1 cellular context compared by ENCODE assay signal in the genomic region with DNA sequence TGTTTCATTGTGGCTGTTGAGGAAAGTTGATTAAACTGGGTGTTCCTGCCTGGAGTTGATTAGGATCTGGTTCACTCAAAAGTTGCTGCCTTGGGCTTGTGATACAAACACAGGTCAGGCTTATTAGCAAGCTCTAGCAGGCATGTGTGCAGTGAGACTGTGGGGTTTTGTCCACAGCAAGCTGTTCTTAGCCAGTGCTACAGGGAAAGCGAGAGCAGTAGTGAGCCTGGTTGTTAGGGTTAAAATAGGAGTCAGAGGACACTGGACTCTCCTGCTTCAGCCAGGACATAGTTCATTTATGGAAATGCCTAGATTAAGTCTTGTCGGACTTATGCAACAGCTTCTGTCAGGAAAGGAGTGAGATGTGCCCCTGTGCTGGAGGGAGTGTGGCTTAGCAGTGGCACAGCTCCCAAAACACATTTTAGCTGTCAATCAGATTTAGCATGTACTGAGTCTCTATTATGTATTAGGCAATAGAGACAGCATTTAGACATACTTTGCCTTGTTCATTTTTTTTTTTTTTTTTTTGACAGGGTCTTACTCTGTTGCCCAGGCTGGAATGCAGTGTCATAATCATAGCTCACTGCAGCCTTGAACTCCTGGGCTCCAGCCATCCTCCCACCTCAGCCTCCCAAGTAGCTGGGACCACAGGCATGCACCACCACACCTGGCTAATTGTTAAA.
TF ChIP-seq lines count a peak whose summit lies in the region.

No MANE protein-coding gene starts in this region.

TF ChIP-seq in HepG2, 621 proteins besides CTCF, POLR2A, EP300 and RAD21 (continued from another document and continues in another):
- TF ChIP-seq DMTF1 (CRISPR knock-in tag; IDR thresholded peaks at IDR 0.05) = no peak
- TF ChIP-seq, protein P1, sequence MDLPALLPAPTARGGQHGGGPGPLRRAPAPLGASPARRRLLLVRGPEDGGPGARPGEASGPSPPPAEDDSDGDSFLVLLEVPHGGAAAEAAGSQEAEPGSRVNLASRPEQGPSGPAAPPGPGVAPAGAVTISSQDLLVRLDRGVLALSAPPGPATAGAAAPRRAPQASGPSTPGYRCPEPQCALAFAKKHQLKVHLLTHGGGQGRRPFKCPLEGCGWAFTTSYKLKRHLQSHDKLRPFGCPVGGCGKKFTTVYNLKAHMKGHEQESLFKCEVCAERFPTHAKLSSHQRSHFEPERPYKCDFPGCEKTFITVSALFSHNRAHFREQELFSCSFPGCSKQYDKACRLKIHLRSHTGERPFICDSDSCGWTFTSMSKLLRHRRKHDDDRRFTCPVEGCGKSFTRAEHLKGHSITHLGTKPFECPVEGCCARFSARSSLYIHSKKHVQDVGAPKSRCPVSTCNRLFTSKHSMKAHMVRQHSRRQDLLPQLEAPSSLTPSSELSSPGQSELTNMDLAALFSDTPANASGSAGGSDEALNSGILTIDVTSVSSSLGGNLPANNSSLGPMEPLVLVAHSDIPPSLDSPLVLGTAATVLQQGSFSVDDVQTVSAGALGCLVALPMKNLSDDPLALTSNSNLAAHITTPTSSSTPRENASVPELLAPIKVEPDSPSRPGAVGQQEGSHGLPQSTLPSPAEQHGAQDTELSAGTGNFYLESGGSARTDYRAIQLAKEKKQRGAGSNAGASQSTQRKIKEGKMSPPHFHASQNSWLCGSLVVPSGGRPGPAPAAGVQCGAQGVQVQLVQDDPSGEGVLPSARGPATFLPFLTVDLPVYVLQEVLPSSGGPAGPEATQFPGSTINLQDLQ (CRISPR knock-in tag; IDR thresholded peaks at IDR 0.05) = no peak
- TF ChIP-seq, protein P2, sequence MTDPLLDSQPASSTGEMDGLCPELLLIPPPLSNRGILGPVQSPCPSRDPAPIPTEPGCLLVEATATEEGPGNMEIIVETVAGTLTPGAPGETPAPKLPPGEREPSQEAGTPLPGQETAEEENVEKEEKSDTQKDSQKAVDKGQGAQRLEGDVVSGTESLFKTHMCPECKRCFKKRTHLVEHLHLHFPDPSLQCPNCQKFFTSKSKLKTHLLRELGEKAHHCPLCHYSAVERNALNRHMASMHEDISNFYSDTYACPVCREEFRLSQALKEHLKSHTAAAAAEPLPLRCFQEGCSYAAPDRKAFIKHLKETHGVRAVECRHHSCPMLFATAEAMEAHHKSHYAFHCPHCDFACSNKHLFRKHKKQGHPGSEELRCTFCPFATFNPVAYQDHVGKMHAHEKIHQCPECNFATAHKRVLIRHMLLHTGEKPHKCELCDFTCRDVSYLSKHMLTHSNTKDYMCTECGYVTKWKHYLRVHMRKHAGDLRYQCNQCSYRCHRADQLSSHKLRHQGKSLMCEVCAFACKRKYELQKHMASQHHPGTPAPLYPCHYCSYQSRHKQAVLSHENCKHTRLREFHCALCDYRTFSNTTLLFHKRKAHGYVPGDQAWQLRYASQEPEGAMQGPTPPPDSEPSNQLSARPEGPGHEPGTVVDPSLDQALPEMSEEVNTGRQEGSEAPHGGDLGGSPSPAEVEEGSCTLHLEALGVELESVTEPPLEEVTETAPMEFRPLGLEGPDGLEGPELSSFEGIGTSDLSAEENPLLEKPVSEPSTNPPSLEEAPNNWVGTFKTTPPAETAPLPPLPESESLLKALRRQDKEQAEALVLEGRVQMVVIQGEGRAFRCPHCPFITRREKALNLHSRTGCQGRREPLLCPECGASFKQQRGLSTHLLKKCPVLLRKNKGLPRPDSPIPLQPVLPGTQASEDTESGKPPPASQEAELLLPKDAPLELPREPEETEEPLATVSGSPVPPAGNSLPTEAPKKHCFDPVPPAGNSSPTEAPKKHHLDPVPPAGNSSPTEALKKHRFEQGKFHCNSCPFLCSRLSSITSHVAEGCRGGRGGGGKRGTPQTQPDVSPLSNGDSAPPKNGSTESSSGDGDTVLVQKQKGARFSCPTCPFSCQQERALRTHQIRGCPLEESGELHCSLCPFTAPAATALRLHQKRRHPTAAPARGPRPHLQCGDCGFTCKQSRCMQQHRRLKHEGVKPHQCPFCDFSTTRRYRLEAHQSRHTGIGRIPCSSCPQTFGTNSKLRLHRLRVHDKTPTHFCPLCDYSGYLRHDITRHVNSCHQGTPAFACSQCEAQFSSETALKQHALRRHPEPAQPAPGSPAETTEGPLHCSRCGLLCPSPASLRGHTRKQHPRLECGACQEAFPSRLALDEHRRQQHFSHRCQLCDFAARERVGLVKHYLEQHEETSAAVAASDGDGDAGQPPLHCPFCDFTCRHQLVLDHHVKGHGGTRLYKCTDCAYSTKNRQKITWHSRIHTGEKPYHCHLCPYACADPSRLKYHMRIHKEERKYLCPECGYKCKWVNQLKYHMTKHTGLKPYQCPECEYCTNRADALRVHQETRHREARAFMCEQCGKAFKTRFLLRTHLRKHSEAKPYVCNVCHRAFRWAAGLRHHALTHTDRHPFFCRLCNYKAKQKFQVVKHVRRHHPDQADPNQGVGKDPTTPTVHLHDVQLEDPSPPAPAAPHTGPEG (CRISPR knock-in tag; IDR thresholded peaks at IDR 0.05) = no peak
- TF ChIP-seq NFYB (CRISPR knock-in tag; IDR thresholded peaks at IDR 0.05) = no peak
- TF ChIP-seq, protein P3, sequence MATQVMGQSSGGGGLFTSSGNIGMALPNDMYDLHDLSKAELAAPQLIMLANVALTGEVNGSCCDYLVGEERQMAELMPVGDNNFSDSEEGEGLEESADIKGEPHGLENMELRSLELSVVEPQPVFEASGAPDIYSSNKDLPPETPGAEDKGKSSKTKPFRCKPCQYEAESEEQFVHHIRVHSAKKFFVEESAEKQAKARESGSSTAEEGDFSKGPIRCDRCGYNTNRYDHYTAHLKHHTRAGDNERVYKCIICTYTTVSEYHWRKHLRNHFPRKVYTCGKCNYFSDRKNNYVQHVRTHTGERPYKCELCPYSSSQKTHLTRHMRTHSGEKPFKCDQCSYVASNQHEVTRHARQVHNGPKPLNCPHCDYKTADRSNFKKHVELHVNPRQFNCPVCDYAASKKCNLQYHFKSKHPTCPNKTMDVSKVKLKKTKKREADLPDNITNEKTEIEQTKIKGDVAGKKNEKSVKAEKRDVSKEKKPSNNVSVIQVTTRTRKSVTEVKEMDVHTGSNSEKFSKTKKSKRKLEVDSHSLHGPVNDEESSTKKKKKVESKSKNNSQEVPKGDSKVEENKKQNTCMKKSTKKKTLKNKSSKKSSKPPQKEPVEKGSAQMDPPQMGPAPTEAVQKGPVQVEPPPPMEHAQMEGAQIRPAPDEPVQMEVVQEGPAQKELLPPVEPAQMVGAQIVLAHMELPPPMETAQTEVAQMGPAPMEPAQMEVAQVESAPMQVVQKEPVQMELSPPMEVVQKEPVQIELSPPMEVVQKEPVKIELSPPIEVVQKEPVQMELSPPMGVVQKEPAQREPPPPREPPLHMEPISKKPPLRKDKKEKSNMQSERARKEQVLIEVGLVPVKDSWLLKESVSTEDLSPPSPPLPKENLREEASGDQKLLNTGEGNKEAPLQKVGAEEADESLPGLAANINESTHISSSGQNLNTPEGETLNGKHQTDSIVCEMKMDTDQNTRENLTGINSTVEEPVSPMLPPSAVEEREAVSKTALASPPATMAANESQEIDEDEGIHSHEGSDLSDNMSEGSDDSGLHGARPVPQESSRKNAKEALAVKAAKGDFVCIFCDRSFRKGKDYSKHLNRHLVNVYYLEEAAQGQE (IDR thresholded peaks at IDR 0.05; ENCODE audit: borderline replicate concordance in 1 of 2, low read depth in 1 of 2, low read length in 2 of 2) = no peak
- no peak for TF ChIP-seq ZNF367 (CRISPR knock-in tag; IDR thresholded peaks at IDR 0.05; ENCODE audit: borderline replicate concordance)
- no peak for TF ChIP-seq ZNF549 (CRISPR knock-in tag; IDR thresholded peaks at IDR 0.05)
- TF ChIP-seq, protein P4, sequence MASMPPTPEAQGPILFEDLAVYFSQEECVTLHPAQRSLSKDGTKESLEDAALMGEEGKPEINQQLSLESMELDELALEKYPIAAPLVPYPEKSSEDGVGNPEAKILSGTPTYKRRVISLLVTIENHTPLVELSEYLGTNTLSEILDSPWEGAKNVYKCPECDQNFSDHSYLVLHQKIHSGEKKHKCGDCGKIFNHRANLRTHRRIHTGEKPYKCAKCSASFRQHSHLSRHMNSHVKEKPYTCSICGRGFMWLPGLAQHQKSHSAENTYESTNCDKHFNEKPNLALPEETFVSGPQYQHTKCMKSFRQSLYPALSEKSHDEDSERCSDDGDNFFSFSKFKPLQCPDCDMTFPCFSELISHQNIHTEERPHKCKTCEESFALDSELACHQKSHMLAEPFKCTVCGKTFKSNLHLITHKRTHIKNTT (CRISPR knock-in tag; IDR thresholded peaks at IDR 0.05) = no peak
- TF ChIP-seq LBX2 (CRISPR knock-in tag; IDR thresholded peaks at IDR 0.05; ENCODE audit: borderline replicate concordance) = no peak
- no peak for TF ChIP-seq HOXD1 (CRISPR knock-in tag; IDR thresholded peaks at IDR 0.05)
- no peak for TF ChIP-seq ZNF75D (CRISPR knock-in tag; IDR thresholded peaks at IDR 0.05; ENCODE audit: borderline replicate concordance)
- no peak for TF ChIP-seq ZNF512 (CRISPR knock-in tag; IDR thresholded peaks at IDR 0.05)
- no peak for TF ChIP-seq MBD4 (IDR thresholded peaks at IDR 0.05; ENCODE audit: borderline replicate concordance, low read length)
- no peak for TF ChIP-seq ZNF207 (IDR thresholded peaks at IDR 0.05; ENCODE audit: borderline replicate concordance)
- TF ChIP-seq ZNF615 (CRISPR knock-in tag; IDR thresholded peaks at IDR 0.05; ENCODE audit: borderline replicate concordance) = peak; percentile 96; the same call in 1 of the 2 replicates
- TF ChIP-seq ZNF589 (CRISPR knock-in tag; conservative IDR thresholded peaks at IDR 0.05) = no peak
- TF ChIP-seq ZNF383 (CRISPR knock-in tag; IDR thresholded peaks at IDR 0.05; ENCODE audit: borderline replicate concordance) = no peak
- TF ChIP-seq U2AF2 (IDR thresholded peaks at IDR 0.05; ENCODE audit: low read depth, low read length) = no peak
- TF ChIP-seq RELA (CRISPR knock-in tag; IDR thresholded peaks at IDR 0.05) = no peak
- TF ChIP-seq, protein P5, sequence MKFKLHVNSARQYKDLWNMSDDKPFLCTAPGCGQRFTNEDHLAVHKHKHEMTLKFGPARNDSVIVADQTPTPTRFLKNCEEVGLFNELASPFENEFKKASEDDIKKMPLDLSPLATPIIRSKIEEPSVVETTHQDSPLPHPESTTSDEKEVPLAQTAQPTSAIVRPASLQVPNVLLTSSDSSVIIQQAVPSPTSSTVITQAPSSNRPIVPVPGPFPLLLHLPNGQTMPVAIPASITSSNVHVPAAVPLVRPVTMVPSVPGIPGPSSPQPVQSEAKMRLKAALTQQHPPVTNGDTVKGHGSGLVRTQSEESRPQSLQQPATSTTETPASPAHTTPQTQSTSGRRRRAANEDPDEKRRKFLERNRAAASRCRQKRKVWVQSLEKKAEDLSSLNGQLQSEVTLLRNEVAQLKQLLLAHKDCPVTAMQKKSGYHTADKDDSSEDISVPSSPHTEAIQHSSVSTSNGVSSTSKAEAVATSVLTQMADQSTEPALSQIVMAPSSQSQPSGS (CRISPR knock-in tag; IDR thresholded peaks at IDR 0.05) = no peak
- TF ChIP-seq POGZ (CRISPR knock-in tag; IDR thresholded peaks at IDR 0.05) = no peak
- TF ChIP-seq, protein P6, sequence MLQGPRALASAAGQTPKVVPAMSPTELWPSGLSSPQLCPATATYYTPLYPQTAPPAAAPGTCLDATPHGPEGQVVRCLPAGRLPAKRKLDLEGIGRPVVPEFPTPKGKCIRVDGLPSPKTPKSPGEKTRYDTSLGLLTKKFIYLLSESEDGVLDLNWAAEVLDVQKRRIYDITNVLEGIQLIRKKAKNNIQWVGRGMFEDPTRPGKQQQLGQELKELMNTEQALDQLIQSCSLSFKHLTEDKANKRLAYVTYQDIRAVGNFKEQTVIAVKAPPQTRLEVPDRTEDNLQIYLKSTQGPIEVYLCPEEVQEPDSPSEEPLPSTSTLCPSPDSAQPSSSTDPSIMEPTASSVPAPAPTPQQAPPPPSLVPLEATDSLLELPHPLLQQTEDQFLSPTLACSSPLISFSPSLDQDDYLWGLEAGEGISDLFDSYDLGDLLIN (CRISPR knock-in tag; IDR thresholded peaks at IDR 0.05; ENCODE audit: borderline replicate concordance) = no peak
- TF ChIP-seq ZNF530 (CRISPR knock-in tag; IDR thresholded peaks at IDR 0.05; ENCODE audit: low read depth) = no peak
- no peak for TF ChIP-seq ZBTB1 (CRISPR knock-in tag; IDR thresholded peaks at IDR 0.05; ENCODE audit: borderline replicate concordance)
- TF ChIP-seq, protein P7, sequence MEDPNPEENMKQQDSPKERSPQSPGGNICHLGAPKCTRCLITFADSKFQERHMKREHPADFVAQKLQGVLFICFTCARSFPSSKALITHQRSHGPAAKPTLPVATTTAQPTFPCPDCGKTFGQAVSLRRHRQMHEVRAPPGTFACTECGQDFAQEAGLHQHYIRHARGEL (CRISPR knock-in tag; IDR thresholded peaks at IDR 0.05) = no peak
- TF ChIP-seq NR1H2 (CRISPR knock-in tag; IDR thresholded peaks at IDR 0.05; ENCODE audit: borderline replicate concordance, low read depth) = no peak
- TF ChIP-seq, protein P8, sequence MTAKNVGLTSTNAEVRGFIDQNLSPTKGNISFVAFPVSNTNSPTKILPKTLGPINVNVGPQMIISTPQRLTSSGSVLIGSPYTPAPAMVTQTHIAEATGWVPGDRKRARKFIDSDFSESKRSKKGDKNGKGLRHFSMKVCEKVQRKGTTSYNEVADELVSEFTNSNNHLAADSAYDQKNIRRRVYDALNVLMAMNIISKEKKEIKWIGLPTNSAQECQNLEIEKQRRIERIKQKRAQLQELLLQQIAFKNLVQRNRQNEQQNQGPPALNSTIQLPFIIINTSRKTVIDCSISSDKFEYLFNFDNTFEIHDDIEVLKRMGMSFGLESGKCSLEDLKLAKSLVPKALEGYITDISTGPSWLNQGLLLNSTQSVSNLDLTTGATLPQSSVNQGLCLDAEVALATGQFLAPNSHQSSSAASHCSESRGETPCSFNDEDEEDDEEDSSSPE (CRISPR knock-in tag; IDR thresholded peaks at IDR 0.05) = no peak
- TF ChIP-seq ZNF720 (CRISPR knock-in tag; IDR thresholded peaks at IDR 0.05) = no peak
- no peak for TF ChIP-seq STAT5B (CRISPR knock-in tag; IDR thresholded peaks at IDR 0.05)
